ENCODE assay signal across 1 cellular context in the genomic region with DNA sequence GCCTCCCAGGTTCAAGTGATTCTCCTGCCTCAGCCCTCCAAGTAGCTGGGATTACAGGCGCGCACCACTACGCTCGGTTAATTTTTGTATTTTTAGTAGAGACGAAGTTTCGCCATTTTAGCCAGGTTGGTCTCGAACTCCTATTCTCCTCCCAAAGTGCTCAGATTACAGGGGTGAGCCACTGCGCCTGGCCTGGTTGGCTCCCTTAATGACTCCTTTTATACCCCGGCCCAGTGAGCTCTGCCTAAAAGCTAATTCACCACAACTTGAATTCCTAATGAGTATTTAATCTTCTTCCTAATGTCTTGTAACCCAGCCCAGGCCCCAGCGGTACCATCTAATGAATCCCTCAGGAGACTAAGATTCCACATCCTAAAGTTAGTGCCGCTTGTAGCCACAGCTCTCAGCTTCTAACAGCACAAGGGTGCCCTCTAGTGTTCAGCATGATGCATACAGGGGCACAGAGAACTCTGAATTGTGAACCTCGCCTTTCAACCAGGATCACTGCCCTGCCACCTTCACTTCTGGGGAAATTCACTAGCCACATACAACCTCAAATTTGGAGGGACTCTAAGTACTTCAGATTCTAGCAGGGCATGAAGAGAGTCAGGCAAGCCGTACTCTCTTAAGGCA.
TF ChIP-seq lines count a peak whose summit lies in the region.

No MANE protein-coding gene starts in this region.

TF ChIP-seq in GM23338, 12 proteins besides CTCF, POLR2A, EP300 and RAD21 (continued from another document):
- TF ChIP-seq, protein P1, sequence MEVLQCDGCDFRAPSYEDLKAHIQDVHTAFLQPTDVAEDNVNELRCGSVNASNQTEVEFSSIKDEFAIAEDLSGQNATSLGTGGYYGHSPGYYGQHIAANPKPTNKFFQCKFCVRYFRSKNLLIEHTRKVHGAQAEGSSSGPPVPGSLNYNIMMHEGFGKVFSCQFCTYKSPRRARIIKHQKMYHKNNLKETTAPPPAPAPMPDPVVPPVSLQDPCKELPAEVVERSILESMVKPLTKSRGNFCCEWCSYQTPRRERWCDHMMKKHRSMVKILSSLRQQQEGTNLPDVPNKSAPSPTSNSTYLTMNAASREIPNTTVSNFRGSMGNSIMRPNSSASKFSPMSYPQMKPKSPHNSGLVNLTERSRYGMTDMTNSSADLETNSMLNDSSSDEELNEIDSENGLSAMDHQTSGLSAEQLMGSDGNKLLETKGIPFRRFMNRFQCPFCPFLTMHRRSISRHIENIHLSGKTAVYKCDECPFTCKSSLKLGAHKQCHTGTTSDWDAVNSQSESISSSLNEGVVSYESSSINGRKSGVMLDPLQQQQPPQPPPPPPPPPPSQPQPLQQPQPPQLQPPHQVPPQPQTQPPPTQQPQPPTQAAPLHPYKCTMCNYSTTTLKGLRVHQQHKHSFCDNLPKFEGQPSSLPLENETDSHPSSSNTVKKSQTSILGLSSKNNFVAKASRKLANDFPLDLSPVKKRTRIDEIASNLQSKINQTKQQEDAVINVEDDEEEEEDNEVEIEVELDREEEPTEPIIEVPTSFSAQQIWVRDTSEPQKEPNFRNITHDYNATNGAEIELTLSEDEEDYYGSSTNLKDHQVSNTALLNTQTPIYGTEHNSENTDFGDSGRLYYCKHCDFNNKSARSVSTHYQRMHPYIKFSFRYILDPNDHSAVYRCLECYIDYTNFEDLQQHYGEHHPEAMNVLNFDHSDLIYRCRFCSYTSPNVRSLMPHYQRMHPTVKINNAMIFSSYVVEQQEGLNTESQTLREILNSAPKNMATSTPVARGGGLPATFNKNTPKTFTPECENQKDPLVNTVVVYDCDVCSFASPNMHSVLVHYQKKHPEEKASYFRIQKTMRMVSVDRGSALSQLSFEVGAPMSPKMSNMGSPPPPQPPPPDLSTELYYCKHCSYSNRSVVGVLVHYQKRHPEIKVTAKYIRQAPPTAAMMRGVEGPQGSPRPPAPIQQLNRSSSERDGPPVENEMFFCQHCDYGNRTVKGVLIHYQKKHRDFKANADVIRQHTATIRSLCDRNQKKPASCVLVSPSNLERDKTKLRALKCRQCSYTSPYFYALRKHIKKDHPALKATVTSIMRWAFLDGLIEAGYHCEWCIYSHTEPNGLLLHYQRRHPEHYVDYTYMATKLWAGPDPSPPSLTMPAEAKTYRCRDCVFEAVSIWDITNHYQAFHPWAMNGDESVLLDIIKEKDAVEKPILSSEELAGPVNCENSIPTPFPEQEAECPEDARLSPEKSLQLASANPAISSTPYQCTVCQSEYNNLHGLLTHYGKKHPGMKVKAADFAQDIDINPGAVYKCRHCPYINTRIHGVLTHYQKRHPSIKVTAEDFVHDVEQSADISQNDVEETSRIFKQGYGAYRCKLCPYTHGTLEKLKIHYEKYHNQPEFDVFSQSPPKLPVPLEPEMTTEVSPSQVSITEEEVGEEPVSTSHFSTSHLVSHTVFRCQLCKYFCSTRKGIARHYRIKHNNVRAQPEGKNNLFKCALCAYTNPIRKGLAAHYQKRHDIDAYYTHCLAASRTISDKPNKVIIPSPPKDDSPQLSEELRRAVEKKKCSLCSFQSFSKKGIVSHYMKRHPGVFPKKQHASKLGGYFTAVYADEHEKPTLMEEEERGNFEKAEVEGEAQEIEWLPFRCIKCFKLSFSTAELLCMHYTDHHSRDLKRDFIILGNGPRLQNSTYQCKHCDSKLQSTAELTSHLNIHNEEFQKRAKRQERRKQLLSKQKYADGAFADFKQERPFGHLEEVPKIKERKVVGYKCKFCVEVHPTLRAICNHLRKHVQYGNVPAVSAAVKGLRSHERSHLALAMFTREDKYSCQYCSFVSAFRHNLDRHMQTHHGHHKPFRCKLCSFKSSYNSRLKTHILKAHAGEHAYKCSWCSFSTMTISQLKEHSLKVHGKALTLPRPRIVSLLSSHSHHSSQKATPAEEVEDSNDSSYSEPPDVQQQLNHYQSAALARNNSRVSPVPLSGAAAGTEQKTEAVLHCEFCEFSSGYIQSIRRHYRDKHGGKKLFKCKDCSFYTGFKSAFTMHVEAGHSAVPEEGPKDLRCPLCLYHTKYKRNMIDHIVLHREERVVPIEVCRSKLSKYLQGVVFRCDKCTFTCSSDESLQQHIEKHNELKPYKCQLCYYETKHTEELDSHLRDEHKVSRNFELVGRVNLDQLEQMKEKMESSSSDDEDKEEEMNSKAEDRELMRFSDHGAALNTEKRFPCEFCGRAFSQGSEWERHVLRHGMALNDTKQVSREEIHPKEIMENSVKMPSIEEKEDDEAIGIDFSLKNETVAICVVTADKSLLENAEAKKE (CRISPR knock-in tag; IDR thresholded peaks at IDR 0.05): no peak
- TF ChIP-seq JUNB (IDR thresholded peaks at IDR 0.05; ENCODE audit: unreplicated experiment) (no peak), EZH2phosphoT487 (IDR thresholded peaks at IDR 0.05; ENCODE audit: unreplicated experiment) (no peak), CREB1 (CRISPR knock-in tag; IDR thresholded peaks at IDR 0.05; ENCODE audit: low read depth) (no peak), NANOG (IDR thresholded peaks at IDR 0.05; ENCODE audit: borderline replicate concordance) (no peak)
